Comparison of ENCODE assay signal across 25 cellular contexts in genomic region chr2:107001081-107001480, GRCh38.
"Had no signal": no experiment of that assay in that cellular context is flagged by ENCODE, and none has a peak within 500 bp of the region (broad histone marks: within the 10 kb centered on the region; RNA-seq: fewer than 3 reads in every experiment).

No MANE protein-coding gene starts in this region.

- ATAC-seq: activated naive CD4-positive, alpha-beta T cell treated with anti-CD3 and anti-CD28 coated beads, Interleukin-2, amount 50 U/mL, for 72 hours; activated naive CD8-positive, alpha-beta T cell treated with anti-CD3 and anti-CD28 coated beads, Interleukin-2, amount 50 U/mL, for 24 hours; activated T-cell treated with anti-CD3 and anti-CD28 coated beads, Interleukin-2, amount 50 U/mL, for 4 hours; T-cell had no signal

- H3K36me3 Mint-ChIP-seq: activated CD4-positive, alpha-beta memory T cell treated with anti-CD3 and anti-CD28 coated beads for 36 hours; activated naive CD4-positive, alpha-beta T cell treated with anti-CD3 and anti-CD28 coated beads, Interleukin-2, amount 50 U/mL, for 72 hours; T-cell had no signal

- H3K36me3 ChIP-seq: MG63 had no signal

- FAIRE-seq: RCC 7860, TTC549 had no signal

- H3K27ac Mint-ChIP-seq: activated B cell treated with CpG ODN at 0.5 μM for 24 hours; activated CD4-positive, alpha-beta memory T cell treated with anti-CD3 and anti-CD28 coated beads for 36 hours; activated CD4-positive, alpha-beta T cell treated with anti-CD3 and anti-CD28 coated beads, Interleukin-2, amount 10 ng/mL, durations not matched to agents 24 days and 14 days; activated naive CD4-positive, alpha-beta T cell treated with anti-CD3 and anti-CD28 coated beads, Interleukin-2, amount 50 U/mL, for 72 hours; activated naive CD8-positive, alpha-beta T cell treated with anti-CD3 and anti-CD28 coated beads, Interleukin-2, amount 50 U/mL, for 24 hours; T-cell had no signal

- H3K4me3 Mint-ChIP-seq: activated B cell treated with CpG ODN at 0.5 μM for 24 hours; activated CD4-positive, alpha-beta memory T cell treated with anti-CD3 and anti-CD28 coated beads for 36 hours; activated CD4-positive, alpha-beta T cell treated with anti-CD3 and anti-CD28 coated beads, Interleukin-2, amount 10 ng/mL, durations not matched to agents 24 days and 14 days; activated naive CD8-positive, alpha-beta T cell treated with anti-CD3 and anti-CD28 coated beads, Interleukin-2, amount 50 U/mL, for 24 hours; activated T-cell treated with anti-CD3 and anti-CD28 coated beads, Interleukin-2, amount 50 U/mL, for 4 hours; T-cell had no signal

- H3K9me3 Mint-ChIP-seq: activated CD4-positive, alpha-beta memory T cell treated with anti-CD3 and anti-CD28 coated beads for 36 hours; activated CD4-positive, alpha-beta T cell treated with anti-CD3 and anti-CD28 coated beads, Interleukin-2, amount 10 ng/mL, durations not matched to agents 24 days and 14 days; activated naive CD8-positive, alpha-beta T cell treated with anti-CD3 and anti-CD28 coated beads, Interleukin-2, amount 50 U/mL, for 24 hours; activated T-cell treated with anti-CD3 and anti-CD28 coated beads, Interleukin-2, amount 50 U/mL, for 4 hours had no signal

- H3K4me3 ChIP-seq: MG63 had no signal

- DNase-seq: activated B cell treated with CpG ODN at 0.5 μM for 24 hours; activated CD4-positive, alpha-beta memory T cell treated with anti-CD3 and anti-CD28 coated beads for 36 hours; activated CD4-positive, alpha-beta T cell treated with anti-CD3 and anti-CD28 coated beads for 1 hour; activated CD4-positive, alpha-beta T cell treated with anti-CD3 and anti-CD28 coated beads, Interleukin-2, amount 10 ng/mL, durations not matched to agents 24 days and 14 days; activated CD8-positive, alpha-beta memory T cell treated with anti-CD3 and anti-CD28 coated beads for 24 hours; activated effector memory CD4-positive, alpha-beta T cell treated with anti-CD3 and anti-CD28 coated beads, Interleukin-2, amount 50 U/mL, for 16 hours; activated naive CD4-positive, alpha-beta T cell treated with Interleukin-2 at 50 U/mL for 16 hours; activated naive CD8-positive, alpha-beta T cell treated with anti-CD3 and anti-CD28 coated beads, Interleukin-2, amount 50 U/mL, for 24 hours; activated T-cell treated with anti-CD3 and anti-CD28 coated beads, Interleukin-2, amount 50 U/mL, for 4 hours; MG63; MV-4-11; NCI-H1092 treated with DMSO at 0.1 percent for 48 hours; NCI-H1417 treated with DMSO at 0.1 percent for 48 hours; NCI-H1694; NCI-H2029; NCI-H2107; NCI-H510A treated with DMSO at 0.1 percent for 48 hours; NCI-H748 treated with DMSO at 0.1 percent for 48 hours; SHP77 treated with DMSO at 0.1 percent for 48 hours; T-cell; T-helper 2 cell; T1000 had no signal

- H3K9me3 ChIP-seq: MG63 had no signal

- H3K27me3 ChIP-seq: MG63 had no signal

- H3K27me3 Mint-ChIP-seq: activated B cell treated with CpG ODN at 0.5 μM for 24 hours; activated CD4-positive, alpha-beta memory T cell treated with anti-CD3 and anti-CD28 coated beads for 36 hours; activated CD4-positive, alpha-beta T cell treated with anti-CD3 and anti-CD28 coated beads, Interleukin-2, amount 10 ng/mL, durations not matched to agents 24 days and 14 days had no signal

- H3K4me1 Mint-ChIP-seq: activated B cell treated with CpG ODN at 0.5 μM for 24 hours; activated CD4-positive, alpha-beta T cell treated with anti-CD3 and anti-CD28 coated beads, Interleukin-2, amount 10 ng/mL, durations not matched to agents 24 days and 14 days; activated naive CD8-positive, alpha-beta T cell treated with anti-CD3 and anti-CD28 coated beads, Interleukin-2, amount 50 U/mL, for 24 hours; T-cell had no signal
